In the genomic region with DNA sequence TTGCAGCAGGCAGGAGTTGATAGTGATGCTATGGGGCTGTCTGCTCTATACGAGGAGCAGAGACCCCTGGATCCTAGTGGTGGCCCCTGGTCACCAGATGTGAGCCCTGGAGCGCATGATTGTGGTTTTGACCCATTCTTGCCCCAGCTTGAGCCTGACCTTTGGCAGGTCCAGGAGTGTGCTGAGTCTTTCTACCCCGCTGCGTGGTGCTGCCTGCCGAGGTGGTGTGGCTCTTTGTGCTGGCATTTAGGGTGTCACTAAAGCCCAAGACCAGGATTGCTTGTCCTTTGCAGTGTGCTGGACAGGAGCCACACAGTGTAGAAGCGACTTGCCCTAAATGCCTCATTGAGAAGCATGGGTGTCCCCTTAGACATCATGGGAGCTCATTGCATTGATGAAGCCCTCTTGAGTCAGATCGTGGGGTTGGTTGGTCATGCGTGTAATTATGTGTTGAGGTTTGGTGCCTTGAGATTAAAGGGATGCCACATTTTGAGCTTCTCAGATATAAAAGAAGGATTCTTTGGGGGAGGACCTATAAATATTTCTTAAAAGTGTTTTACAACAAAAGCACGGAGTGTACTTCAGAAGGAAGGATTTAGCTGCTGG, we compare ENCODE assay signal across 27 cellular contexts.
DNase-seq lines count a peak whose midpoint lies in the region; ATAC-seq, FAIRE-seq and TF ChIP-seq lines count a peak whose summit lies in the region.
"Had no signal": no experiment of that assay in that cellular context is flagged by ENCODE, and none has a peak within 500 bp of the region (broad histone marks: within the 10 kb centered on the region; RNA-seq: fewer than 3 reads in every experiment).

No MANE protein-coding gene starts in this region.

- peaks cover 33% of the 10 kb centered on the region for H4K20me1 ChIP-seq in HepG2 (ENCODE audit: insufficient read depth, low read length)

- no peak overlapping the region for H2AFZ ChIP-seq in HepG2 (ENCODE audit: low read length)
- H2AFZ ChIP-seq: GM23338, PC-9 had no signal

- H3K9me3 ChIP-seq in HepG2 (ENCODE audit: low read length) (no peaks in the 10 kb centered on the region), right lobe of liver (no peaks in the 10 kb centered on the region), gastroesophageal sphincter (no peaks in the 10 kb centered on the region)
- H3K9me3 ChIP-seq: BE2C, HAP-1, SJSA1 had no signal

- no peak for FAIRE-seq in HepG2 (lab: Jason Lieb, UNC)
- FAIRE-seq: D721Med had no signal

- H3K36me3 ChIP-seq in HepG2 (replicated peaks in 1 of 2; ENCODE audit: control insufficient read depth in 1 of 2, insufficient read depth in 2 of 2, low read length in 2 of 2): no peaks in the 10 kb centered on the region
- no peaks in the 10 kb centered on the region for H3K36me3 ChIP-seq in right lobe of liver
- H3K36me3 ChIP-seq in brain microvascular endothelial cell (replicated peaks): no peaks in the 10 kb centered on the region
- H3K36me3 ChIP-seq in gastroesophageal sphincter: no peaks in the 10 kb centered on the region
- H3K36me3 ChIP-seq: BE2C, HAP-1, SJSA1 had no signal

- H3K4me2 ChIP-seq in HepG2 (ENCODE audit: low read depth, low read length): peak overlapping the region; percentile 56; the same call in 1 of the 2 replicates
- H3K4me2 ChIP-seq: GM23338, KMS-11, PC-9 had no signal

- H3K79me2 ChIP-seq in HepG2 (ENCODE audit: insufficient read depth, low read length): peaks cover 74% of the 10 kb centered on the region

- no peak for TF ChIP-seq EP300 in HepG2 (IDR thresholded peaks at IDR 0.05; ENCODE audit: low read depth in 2 of 2, low read length in 2 of 2)
- no peak for TF ChIP-seq EP300 in HepG2 (CRISPR knock-in tag; IDR thresholded peaks at IDR 0.05; ENCODE audit: borderline replicate concordance)
- TF ChIP-seq EP300 in gastroesophageal sphincter (IDR thresholded peaks at IDR 0.05): no peak

- no peak overlapping the region for H3K9ac ChIP-seq in HepG2 (ENCODE audit: insufficient read depth, low read depth, low read length)
- H3K9ac ChIP-seq: KMS-11 had no signal

- TF ChIP-seq RAD21 in HepG2 (CRISPR knock-in tag; IDR thresholded peaks at IDR 0.05): no peak

- WGBS in HepG2 (ENCODE audit: low lambda C conversion rate): 92% methylated on average over 9 of the region's 9 CpGs
- WGBS in right lobe of liver (ENCODE audit: insufficient coverage, low coverage, low lambda C conversion rate, missing lambda C conversion rate): 100% methylated on average over 2 of the region's 9 CpGs
- 97 to 100% methylated on average over 1 to 4 of the region's 9 CpGs for WGBS in gastroesophageal sphincter (ENCODE audit: low coverage in 1 of 2), 2 donors

- CTCF ChIA-PET in HepG2 (lab: Yijun Ruan, JAX; ENCODE audit: low intra/inter-chr PET ratio, low total read pairs): no interaction called here

- in situ Hi-C loops in HepG2 (cut with HindIII; ENCODE audit: extremely low pct_ligation_motif_present, low pct_unique_long_range_greater_than_20kb): no loop called here
- in situ Hi-C loops in brain microvascular endothelial cell (cut with HindIII; ENCODE audit: low pct_ligation_motif_present, low sequenced_read_pairs): no loop called here

- peak overlapping the region; percentile 24 for H3K27ac ChIP-seq in HepG2 (ENCODE audit: extremely low read length, insufficient read depth, low read length)
- no peak overlapping the region for H3K27ac ChIP-seq in right lobe of liver
- H3K27ac ChIP-seq in brain microvascular endothelial cell: no peak overlapping the region
- no peak overlapping the region for H3K27ac ChIP-seq in gastroesophageal sphincter
- H3K27ac ChIP-seq: 22Rv1, KMS-11, PC-9, SJSA1 had no signal

- H3K4me1 ChIP-seq in HepG2 (ENCODE audit: insufficient read depth, low read length) (peaks cover 81% of the 10 kb centered on the region), right lobe of liver (peaks cover 0 to under 1% (median 0%) of the 10 kb centered on the region in 4 donors), gastroesophageal sphincter (peaks cover 0 to 3% (median 0%) of the 10 kb centered on the region in 3 donors)
- H3K4me1 ChIP-seq: BE2C had no signal

- intact Hi-C loops in HepG2 (cut with micrococcal nuclease; ENCODE audit: unreplicated experiment) (no loop called here), right lobe of liver (cut with DNase I) (no loop called here)

- POLR2A ChIA-PET in HepG2 (lab: Yijun Ruan, JAX): no interaction called here

- no peak for TF ChIP-seq CTCF in HepG2 (CRISPR knock-in tag; IDR thresholded peaks at IDR 0.05)
- no peak for TF ChIP-seq CTCF in right lobe of liver (IDR thresholded peaks at IDR 0.05)
- no peak for TF ChIP-seq CTCF in brain microvascular endothelial cell (IDR thresholded peaks at IDR 0.05; ENCODE audit: low read depth, low read length, missing control alignments)
- no peak for TF ChIP-seq CTCF in gastroesophageal sphincter (IDR thresholded peaks at IDR 0.05)

- no peak overlapping the region for H3K4me3 ChIP-seq in HepG2 (replicated peaks in 1 of 3; ENCODE audit: insufficient read depth in 1 of 3, low read depth in 2 of 3, low read length in 3 of 3)
- H3K4me3 ChIP-seq in right lobe of liver: no peak overlapping the region
- H3K4me3 ChIP-seq in brain microvascular endothelial cell (ENCODE audit: low read depth, low read length): no peak overlapping the region
- H3K4me3 ChIP-seq in gastroesophageal sphincter: no peak overlapping the region
- H3K4me3 ChIP-seq: GM23338, HAP-1, PC-9, SJSA1 had no signal

- H3K27me3 ChIP-seq in HepG2 (ENCODE audit: control insufficient read depth in 1 of 2, insufficient read depth in 2 of 2, low read length in 2 of 2): no peaks in the 10 kb centered on the region
- no peaks in the 10 kb centered on the region for H3K27me3 ChIP-seq in right lobe of liver
- no peaks in the 10 kb centered on the region for H3K27me3 ChIP-seq in brain microvascular endothelial cell (replicated peaks)
- no peaks in the 10 kb centered on the region for H3K27me3 ChIP-seq in gastroesophageal sphincter
- H3K27me3 ChIP-seq: BE2C, SJSA1 had no signal

- no TSS peak for BruUV-seq in HepG2 (replicated peaks; lab: Mats Ljungman, UMichigan)

- TF ChIP-seq POLR2A in HepG2 (IDR thresholded peaks at IDR 0.05; ENCODE audit: insufficient read depth in 1 of 2, low read depth in 2 of 2, low read length in 2 of 2) (no peak), right lobe of liver (IDR thresholded peaks at IDR 0.05) (no peak), gastroesophageal sphincter (IDR thresholded peaks at IDR 0.05) (no peak)

- ATAC-seq in HepG2: no peak
- ATAC-seq in right lobe of liver: no peak
- no peak for ATAC-seq in gastroesophageal sphincter
- ATAC-seq: GM23338 had no signal

- no peak for DNase-seq in HepG2 (ENCODE audit: low spot score)
- no peak for DNase-seq in right lobe of liver
- DNase-seq in kidney glomerular epithelial cell (lab: John Stamatoyannopoulos, UW): peak; percentile 1
- peak; percentile 41 for DNase-seq in renal cortical epithelial cell (ENCODE audit: low read depth)
- DNase-seq in brain microvascular endothelial cell: no peak
- no peak for DNase-seq in SKM-1 treated with dmso at 0.1 percent for 144 hours (lab: John Stamatoyannopoulos, UW; ENCODE audit: unreplicated experiment)
- DNase-seq in amygdala (lab: John Stamatoyannopoulos, UW): no peak
- DNase-seq: BE2C; CD4-positive, CD25-positive, alpha-beta regulatory T cell; DMS53; MM.1S; NCI-H1417; NCI-H1694; NCI-H2029 treated with DMSO at 0.1 percent for 48 hours; NCI-H446 treated with DMSO at 0.1 percent for 48 hours; NCI-H82; NK-92 treated with Interleukin-12 subunit alpha and Interleukin-12 subunit beta, amount 100 ng/mL, for 24 hours; PC-9; Right ventricle myocardium superior; RPMI8226 had no signal

TF ChIP-seq in HepG2, 621 proteins besides CTCF, POLR2A, EP300 and RAD21 (continues in another document):
- TF ChIP-seq, protein P1, sequence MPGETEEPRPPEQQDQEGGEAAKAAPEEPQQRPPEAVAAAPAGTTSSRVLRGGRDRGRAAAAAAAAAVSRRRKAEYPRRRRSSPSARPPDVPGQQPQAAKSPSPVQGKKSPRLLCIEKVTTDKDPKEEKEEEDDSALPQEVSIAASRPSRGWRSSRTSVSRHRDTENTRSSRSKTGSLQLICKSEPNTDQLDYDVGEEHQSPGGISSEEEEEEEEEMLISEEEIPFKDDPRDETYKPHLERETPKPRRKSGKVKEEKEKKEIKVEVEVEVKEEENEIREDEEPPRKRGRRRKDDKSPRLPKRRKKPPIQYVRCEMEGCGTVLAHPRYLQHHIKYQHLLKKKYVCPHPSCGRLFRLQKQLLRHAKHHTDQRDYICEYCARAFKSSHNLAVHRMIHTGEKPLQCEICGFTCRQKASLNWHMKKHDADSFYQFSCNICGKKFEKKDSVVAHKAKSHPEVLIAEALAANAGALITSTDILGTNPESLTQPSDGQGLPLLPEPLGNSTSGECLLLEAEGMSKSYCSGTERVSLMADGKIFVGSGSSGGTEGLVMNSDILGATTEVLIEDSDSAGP (CRISPR knock-in tag; IDR thresholded peaks at IDR 0.05; ENCODE audit: borderline replicate concordance): 0 out of 2 replicates have a peak, but pooled peaks have one; percentile 16
- TF ChIP-seq, protein P2, sequence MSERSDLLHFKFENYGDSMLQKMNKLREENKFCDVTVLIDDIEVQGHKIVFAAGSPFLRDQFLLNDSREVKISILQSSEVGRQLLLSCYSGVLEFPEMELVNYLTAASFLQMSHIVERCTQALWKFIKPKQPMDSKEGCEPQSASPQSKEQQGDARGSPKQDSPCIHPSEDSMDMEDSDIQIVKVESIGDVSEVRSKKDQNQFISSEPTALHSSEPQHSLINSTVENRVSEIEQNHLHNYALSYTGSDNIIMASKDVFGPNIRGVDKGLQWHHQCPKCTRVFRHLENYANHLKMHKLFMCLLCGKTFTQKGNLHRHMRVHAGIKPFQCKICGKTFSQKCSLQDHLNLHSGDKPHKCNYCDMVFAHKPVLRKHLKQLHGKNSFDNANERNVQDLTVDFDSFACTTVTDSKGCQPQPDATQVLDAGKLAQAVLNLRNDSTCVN (CRISPR knock-in tag; IDR thresholded peaks at IDR 0.05; ENCODE audit: borderline replicate concordance): no peak
- TF ChIP-seq AHR (CRISPR knock-in tag; IDR thresholded peaks at IDR 0.05): no peak
- no peak for TF ChIP-seq ZNF121 (CRISPR knock-in tag; IDR thresholded peaks at IDR 0.05)
- TF ChIP-seq NFE2 (CRISPR knock-in tag; IDR thresholded peaks at IDR 0.05): no peak
- no peak for TF ChIP-seq LCORL (IDR thresholded peaks at IDR 0.05)
- no peak for TF ChIP-seq LCORL (CRISPR knock-in tag; IDR thresholded peaks at IDR 0.05)

Comparison
In these comparisons a context has a peak if more than half of its experiments do, and no peak if none do; other contexts are left out.
1. DNase-seq: peak in kidney glomerular epithelial cell (single experiment) and renal cortical epithelial cell (single experiment); none in HepG2 (single experiment), right lobe of liver (0 of 3), brain microvascular endothelial cell (single experiment), SKM-1 treated with dmso at 0.1 percent for 144 hours (single experiment) and amygdala (0 of 56).